8 cellular contexts compared by ENCODE assay signal in the genomic region with DNA sequence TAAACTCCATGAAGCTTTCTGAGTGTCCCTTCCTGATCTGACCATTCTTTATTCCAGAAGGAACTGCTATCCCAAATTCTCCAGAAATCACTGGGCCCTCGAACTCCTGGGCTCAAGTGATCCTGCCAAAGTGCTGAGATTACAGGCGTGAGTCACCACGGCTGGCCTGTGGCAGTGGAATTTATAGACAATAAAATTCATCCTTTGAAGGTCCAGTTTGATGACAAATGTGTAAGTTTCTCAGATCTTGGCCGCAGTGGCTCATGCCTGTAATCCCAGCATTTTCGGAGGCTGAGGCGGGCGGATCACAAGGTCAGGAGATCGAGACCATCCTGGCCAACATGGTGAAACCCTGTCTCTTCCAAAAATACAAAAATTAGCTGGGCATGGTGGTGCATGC.
DNase-seq lines count a peak whose midpoint lies in the region; ATAC-seq and TF ChIP-seq lines count a peak whose summit lies in the region.
"Not testable (repeated sequence)": the region's sequence is repeated elsewhere in the genome, so short reads cannot be mapped to it uniquely, and the experiment has no call there.

No MANE protein-coding gene starts in this region.

- not testable (repeated sequence) for H2AFZ ChIP-seq in HCT116 (ENCODE audit: low read depth, low read length, poor library complexity, severe bottlenecking); PC-3 (ENCODE audit: low read length); hepatocyte; trophoblast cell (ENCODE audit: insufficient read depth, low read length, poor library complexity)

- in situ Hi-C loops in brain microvascular endothelial cell (cut with HindIII; ENCODE audit: low pct_ligation_motif_present, low sequenced_read_pairs); transverse colon (cut with MboI; ENCODE audit: low pct_ligation_motif_present in 1 of 4, low pct_unique_long_range_greater_than_20kb in 1 of 4, low sequenced_read_pairs in 3 of 4): not testable (repeated sequence)

- H3K23ac ChIP-seq in trophoblast cell (ENCODE audit: low read length), result not testable (repeated sequence)

- not testable (repeated sequence) for H3K9me2 ChIP-seq in HCT116 (ENCODE audit: insufficient read depth); PC-3 (replicated peaks; ENCODE audit: low read length); hepatocyte (replicated peaks; ENCODE audit: insufficient read depth)

- H2BK5ac ChIP-seq in trophoblast cell (ENCODE audit: low read depth, low read length, poor library complexity), result not testable (repeated sequence)

- not testable (repeated sequence) for H3K9ac ChIP-seq in HCT116 (ENCODE audit: low read length); PC-3 (ENCODE audit: low read length); trophoblast cell (ENCODE audit: low read length)

- not testable (repeated sequence) for H3K27me3 ChIP-seq in BJ (ENCODE audit: control insufficient read depth, insufficient read depth, low read length); brain microvascular endothelial cell (replicated peaks); hepatocyte; trophoblast cell (ENCODE audit: insufficient read depth, low read length); transverse colon
- H3K27me3 ChIP-seq in HCT116 (ENCODE audit: insufficient read depth, low read length) (peaks cover 10% of the 10 kb centered on the region; the same call in 1 of the 2 replicates), PC-3 (ENCODE audit: low read length) (peaks cover 24% of the 10 kb centered on the region)

- H4K8ac ChIP-seq in trophoblast cell (ENCODE audit: low read depth, low read length), result not testable (repeated sequence)

- POLR2A ChIA-PET in BJ (lab: Charles Lee); HCT116 (lab: Charles Lee); PC-3 (lab: Charles Lee; ENCODE audit: unreplicated experiment): not testable (repeated sequence)

- H3K4me3 ChIP-seq in BJ (ENCODE audit: low read depth, low read length); HCT116 (replicated peaks in 1 of 2; ENCODE audit: low read depth in 1 of 2, low read length in 2 of 2); PC-3 (ENCODE audit: low read length); brain microvascular endothelial cell (ENCODE audit: low read depth, low read length); fibroblast of the aortic adventitia (ENCODE audit: low read depth, low read length); hepatocyte; trophoblast cell (ENCODE audit: low read depth, low read length); transverse colon: not testable (repeated sequence)

- CTCF ChIA-PET in BJ (lab: Yijun Ruan, JAX); HCT116 (lab: Charles Lee); PC-3 (lab: Charles Lee): not testable (repeated sequence)

- not testable (repeated sequence) for H3K14ac ChIP-seq in trophoblast cell (ENCODE audit: low read length)

- BruUV-seq in HCT116 (replicated peaks; lab: Mats Ljungman, UMichigan); PC-3 (replicated peaks; lab: Mats Ljungman, UMichigan): not testable (repeated sequence)

- not testable (repeated sequence) for H2BK12ac ChIP-seq in trophoblast cell (ENCODE audit: low read length)

- peak; percentile 33 for TF ChIP-seq RAD21 in HCT116 (IDR thresholded peaks at IDR 0.05; ENCODE audit: low read depth)

- not testable (repeated sequence) for H3K4ac ChIP-seq in trophoblast cell (ENCODE audit: low read depth, low read length)

- H3K9me3 ChIP-seq in HCT116 (ENCODE audit: control insufficient read depth in 1 of 2, insufficient read depth in 1 of 2, low read depth in 1 of 2, low read length in 2 of 2); PC-3 (ENCODE audit: low read length); hepatocyte (ENCODE audit: low read depth); trophoblast cell (ENCODE audit: insufficient read depth, low read depth, low read length); transverse colon: not testable (repeated sequence)

- H2AK5ac ChIP-seq in trophoblast cell (ENCODE audit: low read length), result not testable (repeated sequence)

- not testable (repeated sequence) for H3K79me1 ChIP-seq in trophoblast cell (ENCODE audit: low read length)

- not testable (repeated sequence) for H3F3A ChIP-seq in PC-3 (ENCODE audit: low read length, unreplicated experiment)

- intact Hi-C loops in HCT116 (cut with micrococcal nuclease); PC-3 (cut with micrococcal nuclease); transverse colon (cut with DNase I; ENCODE audit: low total_unique reads): not testable (repeated sequence)

- peaks cover 23 to 37% of the 10 kb centered on the region in 2 experiments for H3K4me1 ChIP-seq in HCT116 (ENCODE audit: control insufficient read depth in 1 of 2, insufficient read depth in 2 of 2, low read length in 2 of 2)
- not testable (repeated sequence) for H3K4me1 ChIP-seq in PC-3 (ENCODE audit: insufficient read depth, low read length); trophoblast cell (ENCODE audit: control insufficient read depth in 1 of 2, insufficient read depth in 2 of 2, low read length in 2 of 2); transverse colon
- H3K4me1 ChIP-seq in hepatocyte (ENCODE audit: insufficient read depth), result peaks cover 20% of the 10 kb centered on the region

- H3K27ac ChIP-seq in HCT116 (ENCODE audit: low read depth, low read length); PC-3 (ENCODE audit: low read length); brain microvascular endothelial cell; trophoblast cell (ENCODE audit: low read depth, low read length): not testable (repeated sequence)
- H3K27ac ChIP-seq in hepatocyte (peak overlapping the region; percentile 39), transverse colon (peak overlapping the region; percentile 32 to 57 (median 48))

- TF ChIP-seq POLR2A in HCT116 (IDR thresholded peaks at IDR 0.05; ENCODE audit: borderline replicate concordance, extremely low read depth, insufficient read depth, insufficient read length); transverse colon (IDR thresholded peaks at IDR 0.05): not testable (repeated sequence)

- peak; percentile 90 for ATAC-seq in HCT116
- ATAC-seq in PC-3, result 0 out of 2 replicates have a peak, but pooled peaks have one; percentile 18

- not testable (repeated sequence) for H2BK120ac ChIP-seq in trophoblast cell (ENCODE audit: insufficient read depth, low read length, poor library complexity)

- TF ChIP-seq CTCF in BJ (IDR thresholded peaks at IDR 0.05; ENCODE audit: insufficient read depth, low read depth, low read length); HCT116 (IDR thresholded peaks at IDR 0.05 in 2 of 3, conservative IDR thresholded peaks at IDR 0.05 in 1 of 3; ENCODE audit: borderline replicate concordance in 1 of 3, insufficient read depth in 1 of 3, low read depth in 2 of 3, low read length in 2 of 3); PC-3 (conservative IDR thresholded peaks at IDR 0.05; ENCODE audit: low read depth, low read length); brain microvascular endothelial cell (IDR thresholded peaks at IDR 0.05; ENCODE audit: low read depth, low read length, missing control alignments); fibroblast of the aortic adventitia (IDR thresholded peaks at IDR 0.05; ENCODE audit: insufficient read depth, low read length); hepatocyte (IDR thresholded peaks at IDR 0.05; ENCODE audit: poor library complexity); transverse colon (IDR thresholded peaks at IDR 0.05): not testable (repeated sequence)

- peak overlapping the region; percentile 37 for H3K4me2 ChIP-seq in HCT116 (ENCODE audit: low read length)
- not testable (repeated sequence) for H3K4me2 ChIP-seq in PC-3 (ENCODE audit: low read length); hepatocyte; trophoblast cell (ENCODE audit: low read length)

- RAD21 ChIA-PET in HCT116 (lab: Charles Lee; ENCODE audit: low non-redundant PET in 1 of 2, low total read pairs in 2 of 2, uncharacterized antibody in 2 of 2, unreplicated experiment in 2 of 2), result not testable (repeated sequence)

- TF ChIP-seq EP300 in transverse colon (IDR thresholded peaks at IDR 0.05; ENCODE audit: low read depth), result not testable (repeated sequence)

- not testable (repeated sequence) for H4K91ac ChIP-seq in trophoblast cell (ENCODE audit: low read depth, low read length)

- H3K79me2 ChIP-seq in HCT116 (ENCODE audit: insufficient read depth, low read length); PC-3 (ENCODE audit: low read length); trophoblast cell (ENCODE audit: control insufficient read depth, insufficient read depth, low read length, poor library complexity): not testable (repeated sequence)
- H3K79me2 ChIP-seq in hepatocyte, result peaks cover 31% of the 10 kb centered on the region

- not testable (repeated sequence) for H3K36me3 ChIP-seq in BJ (ENCODE audit: control insufficient read depth, insufficient read depth, low read length); HCT116 (ENCODE audit: control insufficient read depth in 1 of 2, insufficient read depth in 2 of 2, low read length in 2 of 2); PC-3 (ENCODE audit: low read depth, low read length); brain microvascular endothelial cell (replicated peaks); hepatocyte (replicated peaks; ENCODE audit: insufficient read depth, low read depth); trophoblast cell (ENCODE audit: control insufficient read depth in 1 of 2, insufficient read depth in 2 of 2, low read length in 2 of 2); transverse colon

- 36% methylated on average over 8 of the region's 8 CpGs for WGBS in hepatocyte (ENCODE audit: low lambda C conversion rate, missing lambda C conversion rate)
- no CpG with 5 or more reads among the region's 8 CpGs for WGBS in trophoblast cell (ENCODE audit: extremely low coverage, insufficient coverage, insufficient read length)
- 38 to 42% methylated on average over 4 to 8 of the region's 8 CpGs for WGBS in transverse colon (ENCODE audit: low coverage in 1 of 2), 2 donors

- DNase-seq in BJ (ENCODE audit: low read depth), result peak; percentile 72
- peak; percentile 82 for DNase-seq in HCT116 (ENCODE audit: low read depth, low spot score)
- peak; percentile 68 for DNase-seq in PC-3
- peak; percentile 5 for DNase-seq in brain microvascular endothelial cell
- DNase-seq in fibroblast of the aortic adventitia (ENCODE audit: low read depth), result peak; percentile 79
- DNase-seq in hepatocyte (ENCODE audit: low spot score), result peak; percentile 61
- DNase-seq in trophoblast cell, result peak; percentile 68 to 75
- peak; percentile 29 for DNase-seq in transverse colon

- not testable (repeated sequence) for H4K12ac ChIP-seq in trophoblast cell (ENCODE audit: low read depth, low read length)

- H3K18ac ChIP-seq in trophoblast cell (ENCODE audit: low read length), result not testable (repeated sequence)

- not testable (repeated sequence) for H4K20me1 ChIP-seq in HCT116 (ENCODE audit: insufficient read depth); PC-3 (ENCODE audit: low read length); hepatocyte (ENCODE audit: insufficient read depth, poor library complexity, severe bottlenecking)

Comparison
In these comparisons a context has a peak if more than half of its experiments do, and no peak if none do; other contexts are left out.
1. DNase-seq: peak in every context shown above with its lines; median percentile 82 in HCT116; 79 in fibroblast of the aortic adventitia; 72 in BJ; 72 in trophoblast cell; 68 in PC-3; 61 in hepatocyte; 29 in transverse colon; 5 in brain microvascular endothelial cell.